In the genomic region with DNA sequence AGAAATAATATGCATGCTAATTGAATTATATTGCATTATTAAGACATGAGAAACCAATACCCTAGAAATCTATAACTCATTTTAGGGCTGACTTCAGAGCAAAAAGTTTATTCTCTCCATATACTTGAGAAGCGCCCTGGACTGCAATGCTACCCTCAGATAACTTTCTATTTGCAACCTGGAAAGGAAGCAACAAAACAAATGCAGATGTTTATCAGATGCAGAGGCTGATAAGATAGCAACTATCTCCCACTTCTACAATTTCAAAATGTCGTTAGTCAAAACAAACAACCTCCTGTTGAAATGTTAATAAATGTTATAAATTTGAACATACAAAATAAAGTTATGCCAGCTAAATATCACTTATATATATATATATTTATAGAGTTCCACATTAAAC, we compare ENCODE assay signal across 30 cellular contexts.
"Had no signal": no experiment of that assay in that cellular context is flagged by ENCODE, and none has a peak within 500 bp of the region (broad histone marks: within the 10 kb centered on the region; RNA-seq: fewer than 3 reads in every experiment).

No MANE protein-coding gene starts in this region.

- DNase-seq: activated effector memory CD4-positive, alpha-beta T cell treated with anti-CD3 and anti-CD28 coated beads, Interleukin-2, amount 50 U/mL, for 16 hours; activated effector memory CD4-positive, alpha-beta T cell treated with Interleukin-2 at 50 U/mL for 16 hours; activated gamma-delta T cell; activated gamma-delta T cell treated with Interleukin-2 at 50 U/mL for 16 hours; activated naive CD4-positive, alpha-beta T cell; activated naive CD4-positive, alpha-beta T cell treated with anti-CD3 and anti-CD28 coated beads for 36 hours; activated naive CD4-positive, alpha-beta T cell treated with anti-CD3 and anti-CD28 coated beads, Interleukin-2, amount 10 ng/mL, durations not matched to agents 7 days and 5 days; activated naive CD4-positive, alpha-beta T cell treated with anti-CD3 and anti-CD28 coated beads, Interleukin-2, amount 50 U/mL, for 16 hours; activated naive CD4-positive, alpha-beta T cell treated with Interleukin-2 at 50 U/mL for 16 hours; activated naive CD8-positive, alpha-beta T cell treated with anti-CD3 and anti-CD28 coated beads for 36 hours; activated naive CD8-positive, alpha-beta T cell treated with anti-CD3 and anti-CD28 coated beads, Interleukin-2, amount 10 ng/mL, durations not matched to agents 7 days and 5 days; activated naive CD8-positive, alpha-beta T cell treated with anti-CD3 and anti-CD28 coated beads, Interleukin-2, amount 50 U/mL, for 24 hours; activated T-cell treated with anti-CD3 and anti-CD28 coated beads, Interleukin-2, amount 50 U/mL, for 1 hour; activated T-cell treated with anti-CD3 and anti-CD28 coated beads, Interleukin-2, amount 50 U/mL, for 24 hours; activated T-cell treated with anti-CD3 and anti-CD28 coated beads, Interleukin-2, amount 50 U/mL, for 4 hours; activated T-cell treated with anti-CD3 and anti-CD28 coated beads, Interleukin-2, amount 50 U/mL, for 48 hours; activated T-cell treated with anti-CD3 and anti-CD28 coated beads, Interleukin-2, amount 50 U/mL, for 72 hours; adrenal gland; amniotic stem cell; amygdala; anterior cingulate cortex; aorta; body of pancreas; brain microvascular endothelial cell; caudate nucleus; central memory CD4-positive, alpha-beta T cell; cerebellar nuclear complex had no signal

- H3K27ac ChIP-seq: adrenal gland, ascending aorta, body of pancreas, brain microvascular endothelial cell, breast epithelium, cardiac muscle cell had no signal

- H3K27me3 ChIP-seq: adrenal gland, ascending aorta, body of pancreas, breast epithelium, cardiac muscle cell had no signal

- H3K4me1 ChIP-seq: ascending aorta had no signal

- H3K9me3 ChIP-seq: adrenal gland, ascending aorta, body of pancreas, breast epithelium had no signal

- H3K36me3 ChIP-seq: adrenal gland, ascending aorta, brain microvascular endothelial cell, breast epithelium, cardiac muscle cell had no signal

- H3K4me3 ChIP-seq: adrenal gland, ascending aorta, body of pancreas, breast epithelium, cardiac muscle cell had no signal
